8 cellular contexts compared by ENCODE assay signal in the genomic region with DNA sequence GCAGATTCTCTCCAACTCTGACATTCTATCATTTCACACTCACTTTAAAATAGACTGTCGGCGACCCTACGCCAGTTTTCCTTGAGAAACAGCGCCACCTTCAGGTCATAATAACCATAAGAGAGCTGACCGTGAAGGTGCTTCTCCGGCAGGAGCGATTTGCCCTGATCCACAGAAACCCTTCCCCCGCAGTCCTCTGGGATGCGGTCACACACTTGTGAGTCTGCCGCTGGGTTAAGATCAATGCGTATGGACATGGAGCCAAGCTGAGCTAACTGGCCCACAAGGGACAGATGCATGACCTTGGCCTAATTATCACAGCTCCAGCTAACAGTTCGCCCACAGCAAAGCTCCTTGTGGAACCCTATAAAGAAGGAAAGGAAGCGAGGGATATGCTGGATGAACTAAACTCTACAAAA. TPM values are rescaled to one million over a fixed set of nuclear protein-coding genes. Genes with fewer than 3 reads are reported as not detected.
DNase-seq lines count a peak whose midpoint lies in the region; ATAC-seq, FAIRE-seq and TF ChIP-seq lines count a peak whose summit lies in the region.

No MANE protein-coding gene starts in this region.

- no peaks in the 10 kb centered on the region for H3K27me3 ChIP-seq in pancreas

- H3K4me1 ChIP-seq in pancreas, result peaks cover 4 to 19% (median 13%) of the 10 kb centered on the region in 3 donors

- intact Hi-C loops in Right ventricle myocardium inferior (cut with DNase I), result loop anchor here (2.0 to 5.0 kb wide), 4 partner anchors 70 to 370 kb away; no protein-coding TSS in a partner anchor
- intact Hi-C loops in pancreas (cut with DNase I), result loop anchor here in 2 of 3 donors (5.0 to 10.0 kb wide), 2 partner anchors 175 to 252 kb away; no protein-coding TSS in a partner anchor

- no peaks in the 10 kb centered on the region for H3K9me3 ChIP-seq in pancreas

- TF ChIP-seq CTCF in pancreas (IDR thresholded peaks at IDR 0.05), result peak; percentile 58 to 86 (median 67)

- peak overlapping the region in 2 of 4 donors; percentile 9 to 62 for H3K27ac ChIP-seq in pancreas

- no peak overlapping the region for H3K4me3 ChIP-seq in pancreas

- DNase-seq in DMS53 (lab: John Stamatoyannopoulos, UW) (peak; percentile 84), Kasumi-1 (lab: John Stamatoyannopoulos, UW) (peak; percentile 53 to 56), RPMI8226 (peak; percentile 76), Right ventricle myocardium inferior (ENCODE audit: missing footprints) (no peak), pancreas (peak in 5 of 6 donors; percentile 45 to 64 (median 56)), cortex of kidney (lab: John Stamatoyannopoulos, UW) (no peak)
- peak; percentile 45 for DNase-seq in activated gamma-delta T cell treated with anti-CD3 and anti-CD28 coated beads, Interleukin-2, amount 50 U/mL, for 16 hours (ENCODE audit: low read depth)

- no peaks in the 10 kb centered on the region for H3K36me3 ChIP-seq in pancreas

- WGBS in pancreas, 2 donors, result 6 to 7% methylated on average over 13 of the region's 13 CpGs

- no peak for FAIRE-seq in pancreas (lab: Jason Lieb, UNC)

- ATAC-seq in Right ventricle myocardium inferior, result peak; percentile 70
- ATAC-seq in pancreas, result peak; percentile 76 to 83 (median 78)
- no peak for ATAC-seq in HG03025 (IDR thresholded peaks at IDR 0.05; ENCODE audit: low FRiP score, unreplicated experiment)

RNA-seq across cellular contexts. Expression of gene IFNAR2, which starts 32.8 kb away (rescaled TPM):
- total RNA-seq in Right ventricle myocardium inferior, result 10.4 TPM
- 10 to 100 TPM in 2 of 6 donors, 1 to 10 TPM in 4; 4.0 to 26.8 (median 7.9) TPM for total RNA-seq in pancreas
- polyA plus RNA-seq in pancreas, result 1 to 10 TPM; 7.8 to 8.2 TPM

Comparison
In these comparisons a context has a peak if more than half of its experiments do, and no peak if none do; other contexts are left out.
1. DNase-seq: peak in DMS53 (single experiment), Kasumi-1 (2 of 2), RPMI8226 (single experiment), activated gamma-delta T cell treated with anti-CD3 and anti-CD28 coated beads, Interleukin-2, amount 50 U/mL, for 16 hours (single experiment) and pancreas (5 of 6); none in Right ventricle myocardium inferior (single experiment) and cortex of kidney (single experiment).